2 cellular contexts compared by ENCODE assay signal in genomic region chr12:113259499-113259953, GRCh38.
TF ChIP-seq lines count a peak whose summit lies in the region.

No MANE protein-coding gene starts in this region.

TF ChIP-seq in IMR-90, 13 proteins besides CTCF, POLR2A, EP300 and RAD21 (continued from another document):
- TF ChIP-seq RFX5 (IDR thresholded peaks at IDR 0.05; ENCODE audit: low read depth, low read length) (no peak), MAZ (IDR thresholded peaks at IDR 0.05; ENCODE audit: borderline replicate concordance, low read depth, low read length) (no peak), NFE2L2 (IDR thresholded peaks at IDR 0.05; ENCODE audit: low read depth, low read length) (no peak), ELK1 (IDR thresholded peaks at IDR 0.05; ENCODE audit: borderline replicate concordance, low read depth, low read length) (no peak), CHD1 (IDR thresholded peaks at IDR 0.05; ENCODE audit: low read depth, low read length) (no peak), RCOR1 (IDR thresholded peaks at IDR 0.05; ENCODE audit: insufficient replicate concordance, low read length) (no peak), MAFK (IDR thresholded peaks at IDR 0.05; ENCODE audit: low read depth, low read length) (no peak), SMC3 (IDR thresholded peaks at IDR 0.05; ENCODE audit: low read depth, low read length) (no peak), CEBPB (IDR thresholded peaks at IDR 0.05; ENCODE audit: low read depth, low read length) (no peak), FOS (IDR thresholded peaks at IDR 0.05; ENCODE audit: low read depth, low read length) (no peak)

TF ChIP-seq in SK-N-SH, 30 proteins besides CTCF, POLR2A, EP300 and RAD21 (continued from another document):
- no peak for TF ChIP-seq REST (IDR thresholded peaks at IDR 0.05; ENCODE audit: low read depth, low read length)
- TF ChIP-seq EZH2phosphoT487 (IDR thresholded peaks at IDR 0.05; ENCODE audit: borderline replicate concordance, low read depth) = no peak
- no peak for TF ChIP-seq JUND (IDR thresholded peaks at IDR 0.05)
- no peak for TF ChIP-seq IRF3 (IDR thresholded peaks at IDR 0.05; ENCODE audit: low read depth, low read length)
- TF ChIP-seq CHD2 (IDR thresholded peaks at IDR 0.05; ENCODE audit: low read length, partially characterized antibody) = peak; percentile 52
- TF ChIP-seq TCF12 (IDR thresholded peaks at IDR 0.05) = peak; percentile 65; the same call in 1 of the 2 replicates
- TF ChIP-seq MXI1 (IDR thresholded peaks at IDR 0.05; ENCODE audit: low read depth, low read length) = peak; percentile 83
- TF ChIP-seq ELF1 (IDR thresholded peaks at IDR 0.05) = no peak
- TF ChIP-seq RCOR1 (IDR thresholded peaks at IDR 0.05; ENCODE audit: low read length) = peak; percentile 92
